Comparison of ENCODE assay signal across 26 cellular contexts in the genomic region with DNA sequence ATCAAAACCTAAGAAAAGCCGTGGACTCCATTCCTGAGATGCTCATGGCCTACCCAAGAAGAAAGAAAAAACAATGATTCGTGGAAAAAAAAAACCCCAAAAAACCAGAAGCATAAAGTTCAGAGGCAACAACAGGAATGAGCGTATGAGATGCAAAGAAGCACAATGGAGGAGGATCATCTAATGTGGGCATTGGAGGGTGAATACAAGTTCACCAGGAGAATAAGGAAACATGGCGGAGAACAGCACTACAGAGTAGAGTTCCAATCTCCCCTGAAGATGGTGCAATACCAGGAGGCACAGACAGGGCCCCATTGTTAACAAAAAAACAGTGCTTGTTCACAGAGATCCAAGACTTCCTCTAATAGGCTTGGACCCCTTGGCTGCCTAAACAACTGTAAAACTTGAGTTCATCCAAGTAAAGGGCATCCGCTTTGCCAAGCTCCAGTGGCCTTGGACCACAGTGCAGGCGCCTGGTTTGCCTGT.
A peak's percentile ranks its signal among the peaks of the same experiment; 100 is the strongest.
DNase-seq lines count a peak whose midpoint lies in the region; ATAC-seq, FAIRE-seq and TF ChIP-seq lines count a peak whose summit lies in the region.
"Had no signal": no experiment of that assay in that cellular context is flagged by ENCODE, and none has a peak within 500 bp of the region (broad histone marks: within the 10 kb centered on the region; RNA-seq: fewer than 3 reads in every experiment).

No MANE protein-coding gene starts in this region.

- H3K4me1 ChIP-seq in HepG2 (ENCODE audit: insufficient read depth, low read length) (no peaks in the 10 kb centered on the region), right lobe of liver (no peaks in the 10 kb centered on the region), endodermal cell (ENCODE audit: control insufficient read depth, insufficient read depth, low read length) (peaks cover 5% of the 10 kb centered on the region), upper lobe of left lung (no peaks in the 10 kb centered on the region), upper lobe of right lung (no peaks in the 10 kb centered on the region)
- H3K4me1 ChIP-seq: BE2C, Peyer's patch had no signal

- BruUV-seq in HepG2 (replicated peaks; lab: Mats Ljungman, UMichigan), result no TSS peak

- H3K9me3 Mint-ChIP-seq in endodermal cell (peaks cover 1% of the 10 kb centered on the region), nephron (peaks cover 2% of the 10 kb centered on the region)
- H3K9me3 Mint-ChIP-seq: IgD-negative memory B cell had no signal

- H3K27me3 ChIP-seq in HepG2 (ENCODE audit: control insufficient read depth in 1 of 2, insufficient read depth in 2 of 2, low read length in 2 of 2) (no peaks in the 10 kb centered on the region), right lobe of liver (no peaks in the 10 kb centered on the region), endodermal cell (ENCODE audit: control insufficient read depth, insufficient read depth, low read length, poor library complexity, severe bottlenecking) (peaks cover 57% of the 10 kb centered on the region), upper lobe of left lung (no peaks in the 10 kb centered on the region), upper lobe of right lung (no peaks in the 10 kb centered on the region)
- H3K27me3 ChIP-seq: BE2C, Peyer's patch had no signal

- H3K9me3 ChIP-seq in HepG2 (ENCODE audit: low read length) (no peaks in the 10 kb centered on the region), right lobe of liver (no peaks in the 10 kb centered on the region), endodermal cell (ENCODE audit: control insufficient read depth, low read length) (no peaks in the 10 kb centered on the region), upper lobe of left lung (no peaks in the 10 kb centered on the region), upper lobe of right lung (no peaks in the 10 kb centered on the region)
- H3K9me3 ChIP-seq: BE2C, Peyer's patch had no signal

- H3K4me1 Mint-ChIP-seq in endodermal cell (peaks cover 31% of the 10 kb centered on the region), nephron (peaks cover 50% of the 10 kb centered on the region)
- H3K4me1 Mint-ChIP-seq: IgD-negative memory B cell had no signal

- ATAC-seq in HepG2 (peak; percentile 31; the same call in 1 of the 3 replicates), right lobe of liver (no peak), upper lobe of left lung (ENCODE audit: low FRiP score in 2 of 2) (no peak), GM19328 (IDR thresholded peaks at IDR 0.05; ENCODE audit: unreplicated experiment) (no peak), upper lobe of right lung (no peak)

- TF ChIP-seq POLR2A in HepG2 (IDR thresholded peaks at IDR 0.05; ENCODE audit: insufficient read depth in 1 of 2, low read depth in 2 of 2, low read length in 2 of 2), result no peak
- no peak for TF ChIP-seq POLR2A in right lobe of liver (IDR thresholded peaks at IDR 0.05)
- TF ChIP-seq POLR2A in upper lobe of left lung (IDR thresholded peaks at IDR 0.05), result no peak

- CTCF ChIA-PET in HepG2 (lab: Yijun Ruan, JAX; ENCODE audit: low intra/inter-chr PET ratio, low total read pairs), result interaction anchor here (1.2 kb wide), 1 partner anchor 11 kb away, joined by 3 read pairs; no protein-coding TSS in a partner anchor

- H3K27ac ChIP-seq in HepG2 (ENCODE audit: extremely low read length, insufficient read depth, low read length) (no peak overlapping the region), right lobe of liver (no peak overlapping the region), endodermal cell (ENCODE audit: low read depth, low read length) (no peak overlapping the region), upper lobe of left lung (no peak overlapping the region), upper lobe of right lung (no peak overlapping the region)
- H3K27ac ChIP-seq: 22Rv1, Peyer's patch, SK-N-MC had no signal

- intact Hi-C loops in HepG2 (cut with micrococcal nuclease; ENCODE audit: unreplicated experiment) (no loop called here), right lobe of liver (cut with DNase I) (no loop called here), upper lobe of right lung (cut with DNase I) (no loop called here)

- no peaks in the 10 kb centered on the region for H4K20me1 ChIP-seq in HepG2 (ENCODE audit: insufficient read depth, low read length)

- no peaks in the 10 kb centered on the region for H3K79me2 ChIP-seq in HepG2 (ENCODE audit: insufficient read depth, low read length)

- H3K36me3 ChIP-seq in HepG2 (replicated peaks in 1 of 2; ENCODE audit: control insufficient read depth in 1 of 2, insufficient read depth in 2 of 2, low read length in 2 of 2), result no peaks in the 10 kb centered on the region
- no peaks in the 10 kb centered on the region for H3K36me3 ChIP-seq in right lobe of liver
- H3K36me3 ChIP-seq in endodermal cell (ENCODE audit: control insufficient read depth, insufficient read depth, low read length), result no peaks in the 10 kb centered on the region
- no peaks in the 10 kb centered on the region for H3K36me3 ChIP-seq in upper lobe of left lung
- no peaks in the 10 kb centered on the region for H3K36me3 ChIP-seq in upper lobe of right lung
- H3K36me3 ChIP-seq: BE2C, Peyer's patch had no signal

- no peak overlapping the region for H3K4me2 ChIP-seq in HepG2 (ENCODE audit: low read depth, low read length)

- TF ChIP-seq CTCF in HepG2 (CRISPR knock-in tag; IDR thresholded peaks at IDR 0.05) (no peak), right lobe of liver (IDR thresholded peaks at IDR 0.05) (no peak), endodermal cell (conservative IDR thresholded peaks at IDR 0.05) (peak; percentile 43), nephron (IDR thresholded peaks at IDR 0.05; ENCODE audit: unreplicated experiment in 3 of 3) (no peak), upper lobe of left lung (IDR thresholded peaks at IDR 0.05) (no peak), upper lobe of right lung (IDR thresholded peaks at IDR 0.05) (no peak)

- FAIRE-seq in HepG2 (lab: Jason Lieb, UNC), result no peak
- FAIRE-seq: GM19239 had no signal

- H3K27me3 Mint-ChIP-seq in endodermal cell (ENCODE audit: insufficient read depth) (peaks cover 86% of the 10 kb centered on the region), nephron (ENCODE audit: low read depth) (no peaks in the 10 kb centered on the region)

- H3K4me3 ChIP-seq in HepG2 (replicated peaks in 1 of 3; ENCODE audit: insufficient read depth in 1 of 3, low read depth in 2 of 3, low read length in 3 of 3) (no peak overlapping the region), right lobe of liver (no peak overlapping the region), endodermal cell (ENCODE audit: low read length) (no peak overlapping the region), upper lobe of left lung (no peak overlapping the region), upper lobe of right lung (no peak overlapping the region)
- H3K4me3 ChIP-seq: Peyer's patch, SK-N-MC had no signal

- H3K9ac ChIP-seq in HepG2 (ENCODE audit: insufficient read depth, low read depth, low read length), result no peak overlapping the region
- H3K9ac ChIP-seq in endodermal cell (ENCODE audit: extremely low read depth, low read length, poor library complexity, severe bottlenecking), result no peak overlapping the region

- H3K4me3 Mint-ChIP-seq in endodermal cell (no peak overlapping the region), nephron (no peak overlapping the region)
- H3K4me3 Mint-ChIP-seq: CD14-positive monocyte, IgD-negative memory B cell had no signal

- H2AFZ ChIP-seq in HepG2 (ENCODE audit: low read length), result no peak overlapping the region

- DNase-seq in HepG2 (ENCODE audit: low spot score) (no peak), right lobe of liver (no peak), endodermal cell (no peak), upper lobe of left lung (no peak), A172 (ENCODE audit: low spot score) (no peak), upper lobe of right lung (no peak)
- DNase-seq: ACHN, BE2C, DMS153, DND-41, HCEC 1CT, NCI-H1092, NCI-H1417 treated with DMSO at 0.1 percent for 48 hours, NCI-H1694 treated with DMSO at 0.1 percent for 48 hours, NCI-H2081, NCI-H2227 treated with DMSO at 0.1 percent for 48 hours, NCI-H526 treated with DMSO at 0.1 percent for 48 hours, Peyer's patch, SHP77 treated with DMSO at 0.1 percent for 48 hours had no signal

- TF ChIP-seq RAD21 in HepG2 (CRISPR knock-in tag; IDR thresholded peaks at IDR 0.05), result no peak

- no peak overlapping the region for H3K27ac Mint-ChIP-seq in endodermal cell
- peak overlapping the region in 2 of 3 experiments; percentile 81 to 83 for H3K27ac Mint-ChIP-seq in nephron
- H3K27ac Mint-ChIP-seq: CD14-positive monocyte, IgD-negative memory B cell had no signal

- whole genome bisulfite sequencing in HepG2 (ENCODE audit: low lambda C conversion rate), result 75% methylated on average over 6 of the region's 6 CpGs
- WGBS in right lobe of liver (ENCODE audit: insufficient coverage, low coverage, low lambda C conversion rate, missing lambda C conversion rate), result 89% methylated on average over 4 of the region's 6 CpGs
- 97 to 100% methylated on average over 4 to 6 of the region's 6 CpGs for WGBS in endodermal cell (ENCODE audit: insufficient coverage in 1 of 2, insufficient read length in 1 of 2), 2 experiments
- WGBS in upper lobe of left lung, 2 donors, result 87 to 89% methylated on average over 4 to 6 of the region's 6 CpGs

- POLR2A ChIA-PET in HepG2 (lab: Yijun Ruan, JAX), result no interaction called here

- TF ChIP-seq EP300 in HepG2 (IDR thresholded peaks at IDR 0.05; ENCODE audit: low read depth in 2 of 2, low read length in 2 of 2) (no peak), HepG2 (CRISPR knock-in tag; IDR thresholded peaks at IDR 0.05; ENCODE audit: borderline replicate concordance) (no peak), upper lobe of left lung (IDR thresholded peaks at IDR 0.05) (no peak)

- no peaks in the 10 kb centered on the region for H3K36me3 Mint-ChIP-seq in endodermal cell (ENCODE audit: low read depth)
- H3K36me3 Mint-ChIP-seq in nephron (ENCODE audit: low read depth), result no peaks in the 10 kb centered on the region
- H3K36me3 Mint-ChIP-seq: CD14-positive monocyte, IgD-negative memory B cell had no signal

- in situ Hi-C loops in HepG2 (cut with HindIII; ENCODE audit: extremely low pct_ligation_motif_present, low pct_unique_long_range_greater_than_20kb), result no loop called here

TF ChIP-seq in HepG2, 621 proteins besides CTCF, POLR2A, EP300 and RAD21:
- TF ChIP-seq NFYB (CRISPR knock-in tag; IDR thresholded peaks at IDR 0.05), result no peak
- TF ChIP-seq ESRRA (CRISPR knock-in tag; IDR thresholded peaks at IDR 0.05; ENCODE audit: low read depth), result no peak
- no peak for TF ChIP-seq ZNF251 (CRISPR knock-in tag; IDR thresholded peaks at IDR 0.05)
- 0 out of 2 replicates have a peak, but pooled peaks have one; percentile 8 for TF ChIP-seq CEBPB (IDR thresholded peaks at IDR 0.05; ENCODE audit: borderline replicate concordance, low read depth, low read length)
